In the genomic region with DNA sequence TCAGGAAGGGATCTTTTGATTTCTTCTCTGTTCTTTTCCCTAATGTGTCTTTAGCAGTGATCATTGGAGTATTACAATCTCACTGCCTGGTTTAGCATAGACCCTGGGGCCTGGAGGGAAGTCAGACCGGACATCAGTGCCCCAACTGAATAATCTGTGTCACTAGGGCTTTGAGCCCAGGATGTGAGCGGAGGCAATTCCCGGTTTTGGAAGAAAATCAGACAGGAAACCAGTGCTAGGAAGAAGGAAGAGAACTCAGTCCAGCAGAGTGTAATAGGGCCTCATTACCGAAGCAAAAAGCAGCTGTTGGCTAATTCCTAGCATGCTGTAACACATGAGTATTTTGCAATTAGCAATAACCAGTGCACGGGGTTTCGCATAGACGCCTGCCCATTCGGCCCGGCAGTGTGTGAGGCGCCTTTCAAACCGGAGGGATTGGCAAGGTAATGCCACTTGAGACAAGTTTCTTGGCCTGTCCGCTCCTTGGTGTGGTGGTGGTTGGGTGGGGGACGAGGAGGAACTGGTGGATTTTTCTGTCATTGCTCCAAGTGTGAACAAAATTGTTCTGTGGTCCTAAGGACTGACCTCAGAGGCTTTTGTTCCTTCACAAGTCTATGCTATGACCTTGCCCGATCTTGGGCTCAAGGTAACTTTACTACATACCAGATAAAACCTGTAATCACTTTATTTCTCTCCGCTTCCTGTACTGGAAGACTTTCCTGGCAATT, we compare ENCODE assay signal across 8 cellular contexts. TPM values are rescaled to one million over a fixed set of nuclear protein-coding genes. Genes with fewer than 3 reads are reported as not detected.
DNase-seq lines count a peak whose midpoint lies in the region; ATAC-seq and TF ChIP-seq lines count a peak whose summit lies in the region.

No MANE protein-coding gene starts in this region.

- peak; percentile 1 for ATAC-seq in mucosa of descending colon

- H3K36me3 Mint-ChIP-seq in type B pancreatic cell = peaks cover 4% of the 10 kb centered on the region

- TF ChIP-seq CTCF in NB4 (IDR thresholded peaks at IDR 0.05; ENCODE audit: low read depth, low read length) (no peak), coronary artery (IDR thresholded peaks at IDR 0.05) (no peak), mucosa of descending colon (IDR thresholded peaks at IDR 0.05) (no peak), type B pancreatic cell (conservative IDR thresholded peaks at IDR 0.05) (no peak)

- intact Hi-C loops in mucosa of descending colon (cut with DNase I, micrococcal nuclease) = loop anchor here in 1 of 2 donors (5.0 kb wide), 1 partner anchor 128 kb away; no protein-coding TSS in a partner anchor

- no peak for TF ChIP-seq POLR2A in NB4 (IDR thresholded peaks at IDR 0.05; ENCODE audit: extremely low read depth, insufficient read length)

- H3K27ac Mint-ChIP-seq in type B pancreatic cell = no peak overlapping the region

- no peaks in the 10 kb centered on the region for H3K36me3 ChIP-seq in mucosa of descending colon (ENCODE audit: low read depth)

- no peaks in the 10 kb centered on the region for H3K9me3 ChIP-seq in mucosa of descending colon

- no peak overlapping the region for H3K4me3 Mint-ChIP-seq in type B pancreatic cell

- DNase-seq in AG20443 (ENCODE audit: low spot score) (peak; percentile 42), NB4 (ENCODE audit: low read depth) (peak; percentile 85), coronary artery (ENCODE audit: low spot score) (peak; percentile 85), mucosa of descending colon (peak; percentile 61 to 69 (median 69)), NCI-H187 (lab: John Stamatoyannopoulos, UW) (no peak), NCI-H2196 treated with DMSO at 0.1 percent for 48 hours (lab: John Stamatoyannopoulos, UW; ENCODE audit: unreplicated experiment) (no peak), type B pancreatic cell (ENCODE audit: extremely low spot score, unreplicated experiment) (no peak)
- no peak for DNase-seq in stimulated activated CD4-positive, alpha-beta T cell treated with anti-CD3 and anti-CD28 coated beads, Interleukin-15, amount 100 ng/mL, for 24 hours

- peaks cover 12% of the 10 kb centered on the region for H3K27me3 Mint-ChIP-seq in type B pancreatic cell

- H3K27ac ChIP-seq in coronary artery = peak overlapping the region; percentile 98 to 100

- no peaks in the 10 kb centered on the region for H3K9me3 Mint-ChIP-seq in type B pancreatic cell

- peaks cover 10% of the 10 kb centered on the region for H3K4me1 Mint-ChIP-seq in type B pancreatic cell (ENCODE audit: unreplicated experiment)

- H3K4me3 ChIP-seq in NB4 (ENCODE audit: low read depth, low read length) = peak overlapping the region; percentile 75
- peak overlapping the region; percentile 83 for H3K4me3 ChIP-seq in coronary artery
- peak overlapping the region; percentile 96 for H3K4me3 ChIP-seq in mucosa of descending colon

- peaks cover 37% of the 10 kb centered on the region for H3K4me1 ChIP-seq in mucosa of descending colon (ENCODE audit: low read depth)

RNA-seq across cellular contexts. Expression of a gene that starts 2.8 kb away (rescaled TPM):
- total RNA-seq in mucosa of descending colon (100 to 1,000 TPM; 160 to 166 (median 162) TPM), type B pancreatic cell (ENCODE audit: low replicate concordance) (42.1 and 100 TPM in 2 replicates)

Comparison
In these comparisons a context has a peak if more than half of its experiments do, and no peak if none do; other contexts are left out.
1. DNase-seq: peak in AG20443 (single experiment), NB4 (single experiment), coronary artery (single experiment) and mucosa of descending colon (3 of 3); none in NCI-H187 (0 of 2), stimulated activated CD4-positive, alpha-beta T cell treated with anti-CD3 and anti-CD28 coated beads, Interleukin-15, amount 100 ng/mL, for 24 hours (single experiment), NCI-H2196 treated with DMSO at 0.1 percent for 48 hours (single experiment) and type B pancreatic cell (single experiment).
2. Peak in every context shown above with its lines, with median percentiles within 50 percentile points of each other: H3K4me3 ChIP-seq.